ENCODE assay signal across 13 cellular contexts in genomic region chr3:139434764-139435291, GRCh38. TPM values are rescaled to one million over a fixed set of nuclear protein-coding genes. Genes with fewer than 3 reads are reported as not detected.
A peak's percentile ranks its signal among the peaks of the same experiment; 100 is the strongest.
DNase-seq lines count a peak whose midpoint lies in the region; ATAC-seq and TF ChIP-seq lines count a peak whose summit lies in the region.
"Had no signal": no experiment of that assay in that cellular context is flagged by ENCODE, and none has a peak within 500 bp of the region (broad histone marks: within the 10 kb centered on the region; RNA-seq: fewer than 3 reads in every experiment).

No MANE protein-coding gene starts in this region.

- no peak overlapping the region for H3K27ac ChIP-seq in CD8-positive, alpha-beta T cell (ENCODE audit: low read depth, low read length)
- H3K27ac ChIP-seq: thyroid gland, WERI-Rb-1 had no signal

- no peaks in the 10 kb centered on the region for H3K27me3 Mint-ChIP-seq in CD8-positive, alpha-beta T cell (ENCODE audit: low read depth)
- H3K27me3 Mint-ChIP-seq: activated naive CD4-positive, alpha-beta T cell treated with anti-CD3 and anti-CD28 coated beads, Interleukin-2, amount 50 U/mL, for 24 hours had no signal

- intact Hi-C loops in Right ventricle myocardium inferior (cut with DNase I) (no loop called here), cardiac septum (cut with DNase I) (loop anchor here (10.0 kb wide), 1 partner anchor 1430 kb away; no protein-coding TSS in a partner anchor)
- intact Hi-C loops in CD8-positive, alpha-beta T cell (cut with DNase I, micrococcal nuclease): no loop called here

- no peaks in the 10 kb centered on the region for H3K9me3 ChIP-seq in CD8-positive, alpha-beta T cell (ENCODE audit: low read length)
- H3K9me3 ChIP-seq: thyroid gland had no signal

- H3K36me3 ChIP-seq in CD8-positive, alpha-beta T cell (ENCODE audit: insufficient read depth, low read length): no peaks in the 10 kb centered on the region
- H3K36me3 ChIP-seq: thyroid gland, WERI-Rb-1 had no signal

- H3K4me1 ChIP-seq in CD8-positive, alpha-beta T cell (ENCODE audit: insufficient read depth, low read length): no peaks in the 10 kb centered on the region
- H3K4me1 ChIP-seq: thyroid gland had no signal

- peak; percentile 67 for ATAC-seq in Right ventricle myocardium inferior
- peak; percentile 46 for ATAC-seq in left lobe of liver
- ATAC-seq in CD8-positive, alpha-beta T cell: no peak
- ATAC-seq in GM18907 (IDR thresholded peaks at IDR 0.05; ENCODE audit: unreplicated experiment): no peak

- DNase-seq in Right ventricle myocardium inferior (ENCODE audit: missing footprints) (no peak), cardiac septum (ENCODE audit: low spot score) (no peak), cardiac fibroblast (ENCODE audit: low read depth in 2 of 2) (peak; percentile 82 to 83), left lobe of liver (ENCODE audit: low spot score) (no peak), ureter (ENCODE audit: low spot score) (peak; percentile 75), SIG-M5 (lab: John Stamatoyannopoulos, UW) (no peak)
- no peak for DNase-seq in CD8-positive, alpha-beta T cell
- DNase-seq: stimulated activated CD4-positive, alpha-beta T cell treated with anti-CD3 and anti-CD28 coated beads, Interleukin-4, amount 100 ng/mL, for 1 hour; thyroid gland; WERI-Rb-1 had no signal

- no peaks in the 10 kb centered on the region for H3K9me3 Mint-ChIP-seq in CD8-positive, alpha-beta T cell
- H3K9me3 Mint-ChIP-seq: activated naive CD4-positive, alpha-beta T cell treated with anti-CD3 and anti-CD28 coated beads, Interleukin-2, amount 50 U/mL, for 24 hours had no signal

- H3K27ac Mint-ChIP-seq in CD8-positive, alpha-beta T cell: no peak overlapping the region
- H3K27ac Mint-ChIP-seq: activated naive CD4-positive, alpha-beta T cell treated with anti-CD3 and anti-CD28 coated beads, Interleukin-2, amount 50 U/mL, for 24 hours had no signal

- no peaks in the 10 kb centered on the region for H3K4me1 Mint-ChIP-seq in CD8-positive, alpha-beta T cell (ENCODE audit: low read depth)
- H3K4me1 Mint-ChIP-seq: activated naive CD4-positive, alpha-beta T cell treated with anti-CD3 and anti-CD28 coated beads, Interleukin-2, amount 50 U/mL, for 24 hours had no signal

- H3K27me3 ChIP-seq in CD8-positive, alpha-beta T cell (ENCODE audit: insufficient read depth, low read length): no peaks in the 10 kb centered on the region
- H3K27me3 ChIP-seq: thyroid gland had no signal

- H3K4me3 Mint-ChIP-seq in CD8-positive, alpha-beta T cell: no peak overlapping the region
- H3K4me3 Mint-ChIP-seq: activated naive CD4-positive, alpha-beta T cell treated with anti-CD3 and anti-CD28 coated beads, Interleukin-2, amount 50 U/mL, for 24 hours had no signal

- H3K36me3 Mint-ChIP-seq in CD8-positive, alpha-beta T cell: peaks cover 10% of the 10 kb centered on the region

- POLR2A ChIA-PET in CD8-positive, alpha-beta T cell (lab: Charles Lee): no interaction called here

- no peak overlapping the region for H3K4me3 ChIP-seq in cardiac fibroblast (replicated peaks in 1 of 2; ENCODE audit: low read depth in 2 of 2, low read length in 2 of 2)
- H3K4me3 ChIP-seq in CD8-positive, alpha-beta T cell (ENCODE audit: low read depth, low read length): no peak overlapping the region
- H3K4me3 ChIP-seq: thyroid gland had no signal

- no peak for TF ChIP-seq CTCF in cardiac fibroblast (IDR thresholded peaks at IDR 0.05; ENCODE audit: low read depth, low read length)
- TF ChIP-seq CTCF in CD8-positive, alpha-beta T cell (IDR thresholded peaks at IDR 0.05): no peak

- CTCF ChIA-PET in CD8-positive, alpha-beta T cell (lab: Charles Lee): no interaction called here

RNA-seq across cellular contexts. Expression of gene RBP2, which starts 41.5 kb away (rescaled TPM):
- total RNA-seq in Right ventricle myocardium inferior: not detected
- not detected for total RNA-seq in cardiac septum
- not detected for total RNA-seq in left lobe of liver
- not detected for total RNA-seq in ureter
- total RNA-seq in CD8-positive, alpha-beta T cell: not detected
- total RNA-seq: A673, thyroid gland had no signal

RNA-seq across cellular contexts. Expression of gene COPB2, which starts 45.4 kb away (rescaled TPM):
- total RNA-seq in Right ventricle myocardium inferior (62.1 TPM), cardiac septum (87.0 TPM), left lobe of liver (60.0 TPM), ureter (103 TPM)
- 10 to 100 TPM; 12.8 to 16.4 TPM for total RNA-seq in CD8-positive, alpha-beta T cell

Comparison
In these comparisons a context has a peak if more than half of its experiments do, and no peak if none do; other contexts are left out.
1. ATAC-seq: peak in Right ventricle myocardium inferior (single experiment) and left lobe of liver (single experiment); none in CD8-positive, alpha-beta T cell (single experiment) and GM18907 (single experiment).
2. DNase-seq: peak in cardiac fibroblast (2 of 2) and ureter (single experiment); none in Right ventricle myocardium inferior (single experiment), cardiac septum (single experiment), left lobe of liver (single experiment), CD8-positive, alpha-beta T cell (0 of 7) and SIG-M5 (single experiment).